ENCODE assay signal across 8 cellular contexts in the genomic region with DNA sequence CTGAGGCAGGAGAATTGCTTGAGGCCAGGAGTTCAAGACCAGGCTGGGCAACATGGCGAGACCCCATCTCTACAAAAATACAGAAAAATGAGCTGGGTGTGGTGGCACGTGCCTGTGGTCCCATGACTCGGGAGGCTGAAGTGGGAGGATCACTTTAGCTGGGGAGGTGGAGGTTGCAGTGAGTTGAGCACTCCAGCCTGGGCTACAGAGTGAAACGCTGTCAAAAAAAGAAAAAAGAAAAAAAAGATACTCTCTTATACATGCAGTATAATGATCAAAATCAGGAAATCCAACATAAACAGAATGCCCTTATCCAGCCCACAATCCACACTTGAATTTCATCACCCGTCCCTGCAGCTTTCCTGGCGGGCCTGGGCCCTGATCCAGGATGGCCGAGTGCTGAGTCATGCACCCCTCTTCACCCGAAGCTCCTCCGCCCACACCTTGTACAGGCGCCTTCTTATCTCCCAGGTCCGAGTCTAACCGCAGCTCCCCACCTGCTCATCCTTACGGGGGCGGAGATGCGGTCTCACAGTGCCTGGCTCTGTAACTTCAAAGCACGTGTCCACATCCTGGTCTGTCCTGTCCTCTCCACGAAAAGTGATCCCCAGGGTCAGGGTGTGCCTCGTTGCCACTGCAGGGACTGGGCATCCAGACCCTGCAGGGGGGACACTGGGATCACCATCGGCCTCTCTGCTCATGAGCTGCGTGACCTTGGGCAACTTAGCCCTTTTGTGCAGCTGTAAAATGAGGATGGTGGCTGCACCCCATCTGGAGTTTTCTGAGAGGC.
DNase-seq lines count a peak whose midpoint lies in the region; ATAC-seq and TF ChIP-seq lines count a peak whose summit lies in the region.

No MANE protein-coding gene starts in this region.

- peaks cover 4% of the 10 kb centered on the region for H3K27me3 Mint-ChIP-seq in activated T-helper 1 cell treated with anti-CD3 and anti-CD28 coated beads, Interleukin-12 subunit alpha, Interleukin-12 subunit beta, Interleukin-2, Interleukin-4 antibody, amounts not matched to agents 30 ng/mL and 10 ng/mL and 1 ng/mL, durations not matched to agents 14 hours and 24 hours and 36 hours (ENCODE audit: insufficient read depth)

- no peak overlapping the region for H3K27ac Mint-ChIP-seq in activated T-helper 1 cell treated with anti-CD3 and anti-CD28 coated beads, Interleukin-12 subunit alpha, Interleukin-12 subunit beta, Interleukin-2, Interleukin-4 antibody, amounts not matched to agents 30 ng/mL and 10 ng/mL and 1 ng/mL, durations not matched to agents 14 hours and 24 hours and 36 hours

- H3K4me1 ChIP-seq in breast epithelium (peaks cover 5 to 16% of the 10 kb centered on the region in 2 donors), lung (ENCODE audit: control insufficient read depth in 2 of 2, insufficient read depth in 2 of 2, low read length in 2 of 2) (peaks cover 0 to 21% of the 10 kb centered on the region in 2 donors), MM.1S (ENCODE audit: low read length) (no peaks in the 10 kb centered on the region)

- no peak overlapping the region for H3K4me2 ChIP-seq in MM.1S (ENCODE audit: low read depth, low read length)

- intact Hi-C loops in breast epithelium (cut with DNase I; ENCODE audit: low total_unique reads) = no loop called here
- intact Hi-C loops in activated T-helper 1 cell treated with anti-CD3 and anti-CD28 coated beads, Interleukin-12 subunit alpha, Interleukin-12 subunit beta, Interleukin-2, Interleukin-4 antibody, amounts not matched to agents 30 ng/mL and 10 ng/mL and 1 ng/mL, durations not matched to agents 14 hours and 24 hours and 36 hours (cut with micrococcal nuclease) = no loop called here

- H3K4me3 Mint-ChIP-seq in activated T-helper 1 cell treated with anti-CD3 and anti-CD28 coated beads, Interleukin-12 subunit alpha, Interleukin-12 subunit beta, Interleukin-2, Interleukin-4 antibody, amounts not matched to agents 30 ng/mL and 10 ng/mL and 1 ng/mL, durations not matched to agents 14 hours and 24 hours and 36 hours = no peak overlapping the region

- no peaks in the 10 kb centered on the region for H3K36me3 ChIP-seq in breast epithelium
- H3K36me3 ChIP-seq in lung (ENCODE audit: control insufficient read depth in 2 of 2, insufficient read depth in 2 of 2, low read length in 2 of 2) = no peaks in the 10 kb centered on the region
- no peaks in the 10 kb centered on the region for H3K36me3 ChIP-seq in MM.1S (replicated peaks; ENCODE audit: insufficient read depth, low read length)

- H3K9ac ChIP-seq in MM.1S (ENCODE audit: low read length) = no peak overlapping the region

- H3K4me1 Mint-ChIP-seq in activated T-helper 1 cell treated with anti-CD3 and anti-CD28 coated beads, Interleukin-12 subunit alpha, Interleukin-12 subunit beta, Interleukin-2, Interleukin-4 antibody, amounts not matched to agents 30 ng/mL and 10 ng/mL and 1 ng/mL, durations not matched to agents 14 hours and 24 hours and 36 hours (ENCODE audit: low read depth) = peaks cover 6% of the 10 kb centered on the region

- no peaks in the 10 kb centered on the region for H3K36me3 Mint-ChIP-seq in activated T-helper 1 cell treated with anti-CD3 and anti-CD28 coated beads, Interleukin-12 subunit alpha, Interleukin-12 subunit beta, Interleukin-2, Interleukin-4 antibody, amounts not matched to agents 30 ng/mL and 10 ng/mL and 1 ng/mL, durations not matched to agents 14 hours and 24 hours and 36 hours (ENCODE audit: low read depth)

- in situ Hi-C loops in ACHN (cut with HindIII; ENCODE audit: low pct_ligation_motif_present, low pct_unique_long_range_greater_than_20kb, low sequenced_read_pairs) = no loop called here

- H4K20me1 ChIP-seq in MM.1S (ENCODE audit: insufficient read depth, low read length) = no peaks in the 10 kb centered on the region

- H3K9me3 ChIP-seq in breast epithelium (no peaks in the 10 kb centered on the region), lung (ENCODE audit: control insufficient read depth in 2 of 2, insufficient read depth in 1 of 2, low read length in 1 of 2) (peaks cover 0 to 3% of the 10 kb centered on the region in 2 donors), MM.1S (replicated peaks; ENCODE audit: insufficient read depth, low read length) (no peaks in the 10 kb centered on the region)

- TF ChIP-seq POLR2A in breast epithelium (IDR thresholded peaks at IDR 0.05) = no peak

- no peak for TF ChIP-seq CTCF in breast epithelium (IDR thresholded peaks at IDR 0.05)
- no peak for TF ChIP-seq CTCF in lung (IDR thresholded peaks at IDR 0.05; ENCODE audit: control extremely low read depth, extremely low read depth)
- no peak for TF ChIP-seq CTCF in MM.1S (IDR thresholded peaks at IDR 0.05; ENCODE audit: low read length)

- WGBS in lung, 2 donors = 42 to 53% methylated on average over 20 of the region's 20 CpGs

- ATAC-seq in lung (ENCODE audit: insufficient read depth, low FRiP score) = peak; percentile 51
- ATAC-seq in GM21737 (IDR thresholded peaks at IDR 0.05; ENCODE audit: unreplicated experiment) = no peak

- H3F3A ChIP-seq in MM.1S (ENCODE audit: insufficient read depth, low read length) = no peaks in the 10 kb centered on the region

- DNase-seq in ACHN (peak; percentile 78), HS-27A (ENCODE audit: low read depth) (peak; percentile 88), breast epithelium (ENCODE audit: low spot score in 2 of 2) (peak; percentile 70 to 84), lung (ENCODE audit: low spot score) (peak; percentile 84), MM.1S (no peak), NCI-H524 (lab: John Stamatoyannopoulos, UW) (no peak)
- no peak for DNase-seq in activated T-helper 1 cell treated with anti-CD3 and anti-CD28 coated beads, Interleukin-12 subunit alpha, Interleukin-12 subunit beta, Interleukin-2, Interleukin-4 antibody, amounts not matched to agents 30 ng/mL and 10 ng/mL and 1 ng/mL, durations not matched to agents 14 hours and 24 hours and 36 hours (ENCODE audit: low spot score)

- no peaks in the 10 kb centered on the region for H3K9me2 ChIP-seq in MM.1S (replicated peaks; ENCODE audit: insufficient read depth, low read length)

- no peaks in the 10 kb centered on the region for H3K79me2 ChIP-seq in MM.1S (ENCODE audit: low read length)

- H3K9me3 Mint-ChIP-seq in activated T-helper 1 cell treated with anti-CD3 and anti-CD28 coated beads, Interleukin-12 subunit alpha, Interleukin-12 subunit beta, Interleukin-2, Interleukin-4 antibody, amounts not matched to agents 30 ng/mL and 10 ng/mL and 1 ng/mL, durations not matched to agents 14 hours and 24 hours and 36 hours = no peaks in the 10 kb centered on the region

- H3K27ac ChIP-seq in breast epithelium (peak overlapping the region; percentile 36 to 45), lung (ENCODE audit: low read depth in 1 of 2, low read length in 1 of 2) (peak overlapping the region in 1 of 2 donors; percentile 83), MM.1S (ENCODE audit: low read length) (no peak overlapping the region)

- no peaks in the 10 kb centered on the region for H3K27me3 ChIP-seq in breast epithelium
- no peaks in the 10 kb centered on the region for H3K27me3 ChIP-seq in lung (ENCODE audit: control insufficient read depth, insufficient read depth)
- peaks cover 83% of the 10 kb centered on the region for H3K27me3 ChIP-seq in MM.1S (replicated peaks; ENCODE audit: insufficient read depth, low read length)

- H2AFZ ChIP-seq in MM.1S (ENCODE audit: low read length) = no peak overlapping the region

- H3K4me3 ChIP-seq in breast epithelium (no peak overlapping the region), lung (no peak overlapping the region), MM.1S (ENCODE audit: low read length) (no peak overlapping the region)

Comparison
In these comparisons a context has a peak if more than half of its experiments do, and no peak if none do; other contexts are left out.
1. DNase-seq: peak in ACHN (single experiment), HS-27A (single experiment), breast epithelium (2 of 2) and lung (single experiment); none in MM.1S (single experiment), activated T-helper 1 cell treated with anti-CD3 and anti-CD28 coated beads, Interleukin-12 subunit alpha, Interleukin-12 subunit beta, Interleukin-2, Interleukin-4 antibody, amounts not matched to agents 30 ng/mL and 10 ng/mL and 1 ng/mL, durations not matched to agents 14 hours and 24 hours and 36 hours (single experiment) and NCI-H524 (0 of 2).